21 cellular contexts compared by ENCODE assay signal in genomic region chr7:37988721-37989650, GRCh38.
"Had no signal": no experiment of that assay in that cellular context is flagged by ENCODE, and none has a peak within 500 bp of the region (broad histone marks: within the 10 kb centered on the region; RNA-seq: fewer than 3 reads in every experiment).

No MANE protein-coding gene starts in this region.

- H3K4me3 Mint-ChIP-seq: immature natural killer cell; naive thymus-derived CD8-positive, alpha-beta T cell; stimulated activated effector memory CD8-positive, alpha-beta T cell treated with anti-CD3 and anti-CD28 coated beads, Interleukin-12 subunit alpha, Interleukin-12 subunit beta, amount 100 ng/mL, for 72 hours; stimulated activated naive CD8-positive, alpha-beta T cell treated with anti-CD3 and anti-CD28 coated beads, Interleukin-15, Interleukin-2, amounts not matched to agents 100 ng/mL and 50 ng/mL, for 24 hours had no signal

- H3K4me1 Mint-ChIP-seq: immature natural killer cell; naive thymus-derived CD8-positive, alpha-beta T cell; stimulated activated effector memory CD8-positive, alpha-beta T cell treated with anti-CD3 and anti-CD28 coated beads, Interleukin-12 subunit alpha, Interleukin-12 subunit beta, amount 100 ng/mL, for 72 hours had no signal

- H3K27ac ChIP-seq: esophagus muscularis mucosa, gastroesophageal sphincter, neutrophil, right atrium auricular region, tibial artery, upper lobe of right lung, vagina had no signal

- H3K4me3 ChIP-seq: esophagus muscularis mucosa, gastroesophageal sphincter, lung, right atrium auricular region, tibial artery, upper lobe of right lung, vagina had no signal

- H3K27ac Mint-ChIP-seq: immature natural killer cell; naive thymus-derived CD8-positive, alpha-beta T cell; stimulated activated effector memory CD8-positive, alpha-beta T cell treated with anti-CD3 and anti-CD28 coated beads, Interleukin-12 subunit alpha, Interleukin-12 subunit beta, amount 100 ng/mL, for 72 hours; stimulated activated naive CD8-positive, alpha-beta T cell treated with anti-CD3 and anti-CD28 coated beads, Interleukin-15, Interleukin-2, amounts not matched to agents 100 ng/mL and 50 ng/mL, for 24 hours had no signal

- H3K9me3 ChIP-seq: esophagus muscularis mucosa, neutrophil, tibial artery, upper lobe of right lung, vagina had no signal

- H3K9me3 Mint-ChIP-seq: stimulated activated effector memory CD8-positive, alpha-beta T cell treated with anti-CD3 and anti-CD28 coated beads, Interleukin-12 subunit alpha, Interleukin-12 subunit beta, amount 100 ng/mL, for 72 hours; stimulated activated naive CD8-positive, alpha-beta T cell treated with anti-CD3 and anti-CD28 coated beads, Interleukin-15, Interleukin-2, amounts not matched to agents 100 ng/mL and 50 ng/mL, for 24 hours had no signal

- H3K4me1 ChIP-seq: gastroesophageal sphincter, right atrium auricular region had no signal

- H3K27me3 ChIP-seq: esophagus muscularis mucosa, gastroesophageal sphincter, neutrophil, right atrium auricular region, tibial artery, upper lobe of right lung, vagina had no signal

- ATAC-seq: gastroesophageal sphincter; left cardiac atrium; left ventricle myocardium superior; naive thymus-derived CD8-positive, alpha-beta T cell; stimulated activated effector memory CD8-positive, alpha-beta T cell treated with anti-CD3 and anti-CD28 coated beads, Interleukin-12 subunit alpha, Interleukin-12 subunit beta, amount 100 ng/mL, for 72 hours; upper lobe of right lung had no signal

- DNase-seq: cortex of kidney; effector memory CD4-positive, alpha-beta T cell; foreskin fibroblast; glutamatergic neuron; immature natural killer cell; left cardiac atrium; left ventricle myocardium superior; mesenchymal stem cell; naive thymus-derived CD8-positive, alpha-beta T cell; stimulated activated CD4-positive, alpha-beta T cell treated with anti-CD3 and anti-CD28 coated beads, Interleukin-4, amount 100 ng/mL, for 1 hour; stimulated activated CD8-positive, alpha-beta memory T cell treated with anti-CD3 and anti-CD28 coated beads, Interleukin-4, amount 100 ng/mL, for 48 hours; tibial artery; upper lobe of right lung had no signal

- H3K36me3 Mint-ChIP-seq: immature natural killer cell; naive thymus-derived CD8-positive, alpha-beta T cell; stimulated activated effector memory CD8-positive, alpha-beta T cell treated with anti-CD3 and anti-CD28 coated beads, Interleukin-12 subunit alpha, Interleukin-12 subunit beta, amount 100 ng/mL, for 72 hours had no signal

- H3K36me3 ChIP-seq: esophagus muscularis mucosa, gastroesophageal sphincter, neutrophil, right atrium auricular region, tibial artery, upper lobe of right lung, vagina had no signal
